In genomic region chr6:9140181-9140580, GRCh38 we compare ENCODE assay signal across 10 cellular contexts.
DNase-seq lines count a peak whose midpoint lies in the region; ATAC-seq, FAIRE-seq and TF ChIP-seq lines count a peak whose summit lies in the region.
"Had no signal": no experiment of that assay in that cellular context is flagged by ENCODE, and none has a peak within 500 bp of the region (broad histone marks: within the 10 kb centered on the region; RNA-seq: fewer than 3 reads in every experiment).

No MANE protein-coding gene starts in this region.

- DNase-seq in NCI-H1092 (lab: John Stamatoyannopoulos, UW) (peak; percentile 66), NCI-H748 (lab: John Stamatoyannopoulos, UW; ENCODE audit: unreplicated experiment) (peak; percentile 98), H1 (ENCODE audit: low read depth in 1 of 2, low spot score in 2 of 2) (no peak), thyroid gland (peak; percentile 46 to 82), sciatic nerve (ENCODE audit: low spot score) (no peak), NOMO-1 treated with dmso at 0.1 percent for 144 hours (lab: John Stamatoyannopoulos, UW; ENCODE audit: unreplicated experiment) (no peak)
- no peak for DNase-seq in activated CD8-positive, alpha-beta memory T cell treated with anti-CD3 and anti-CD28 coated beads, Interleukin-2, amount 10 ng/mL, durations not matched to agents 7 days and 5 days
- DNase-seq: activated CD4-positive, alpha-beta T cell treated with anti-CD3 and anti-CD28 coated beads, Interleukin-2, amount 50 U/mL, for 4 hours; head of caudate nucleus had no signal

- no peak overlapping the region for H3K14ac ChIP-seq in H1 (ENCODE audit: insufficient read length)

- no peak for TF ChIP-seq POLR2A in H1 (IDR thresholded peaks at IDR 0.05; ENCODE audit: control extremely low read depth in 1 of 2, low read depth in 2 of 2, low read length in 2 of 2)
- TF ChIP-seq POLR2A in thyroid gland (IDR thresholded peaks at IDR 0.05): no peak

- no peak overlapping the region for H3K23ac ChIP-seq in H1 (ENCODE audit: insufficient read length)

- POLR2A ChIA-PET in H1 (lab: Charles Lee; ENCODE audit: partially characterized antibody): no interaction called here

- no peaks in the 10 kb centered on the region for H3K79me1 ChIP-seq in H1 (ENCODE audit: low read depth, low read length)

- H4K8ac ChIP-seq in H1 (ENCODE audit: extremely low read depth, insufficient read depth, low read length): no peak overlapping the region

- no peak for TF ChIP-seq EP300 in H1 (IDR thresholded peaks at IDR 0.05; ENCODE audit: borderline replicate concordance in 1 of 2, low read depth in 2 of 2, low read length in 2 of 2)

- peaks cover 9% of the 10 kb centered on the region for H3K9me3 Mint-ChIP-seq in activated CD8-positive, alpha-beta memory T cell treated with anti-CD3 and anti-CD28 coated beads, Interleukin-2, amount 10 ng/mL, durations not matched to agents 7 days and 5 days (ENCODE audit: low read depth)

- H3K9me3 ChIP-seq in H1 (ENCODE audit: insufficient read depth in 2 of 2, low read depth in 1 of 2, low read length in 1 of 2): no peaks in the 10 kb centered on the region
- H3K9me3 ChIP-seq in thyroid gland: no peaks in the 10 kb centered on the region
- H3K9me3 ChIP-seq: neutrophil had no signal

- H3K4me1 ChIP-seq in H1 (replicated peaks in 1 of 4; ENCODE audit: control insufficient read depth in 3 of 4, insufficient read depth in 4 of 4, low read length in 3 of 4) (no peaks in the 10 kb centered on the region), thyroid gland (peaks cover 0 to 5% of the 10 kb centered on the region in 2 donors)

- intact Hi-C loops in thyroid gland (cut with DNase I) (no loop called here), sciatic nerve (cut with DNase I) (no loop called here)

- no peaks in the 10 kb centered on the region for H3K27me3 Mint-ChIP-seq in activated CD8-positive, alpha-beta memory T cell treated with anti-CD3 and anti-CD28 coated beads, Interleukin-2, amount 10 ng/mL, durations not matched to agents 7 days and 5 days

- no peak overlapping the region for H3K4ac ChIP-seq in H1 (replicated peaks; ENCODE audit: insufficient read length, low read depth, low read length)

- H2BK5ac ChIP-seq in H1 (ENCODE audit: low read depth, low read length): no peak overlapping the region

- 0 out of 2 replicates have a peak overlapping the region, but pooled peaks have one; percentile 29 for H2AFZ ChIP-seq in H1 (ENCODE audit: low read length)

- no peak for ATAC-seq in activated CD8-positive, alpha-beta memory T cell treated with anti-CD3 and anti-CD28 coated beads, Interleukin-2, amount 10 ng/mL, durations not matched to agents 7 days and 5 days
- no peak for ATAC-seq in sciatic nerve

- H3K27me3 ChIP-seq in H1 (replicated peaks in 1 of 4; ENCODE audit: control insufficient read depth in 3 of 4, extremely low read depth in 1 of 4, insufficient read depth in 3 of 4, low read length in 3 of 4) (no peaks in the 10 kb centered on the region), thyroid gland (no peaks in the 10 kb centered on the region)
- H3K27me3 ChIP-seq: neutrophil had no signal

- no peak for FAIRE-seq in H1 (lab: Jason Lieb, UNC)

- no peaks in the 10 kb centered on the region for H3K23me2 ChIP-seq in H1 (ENCODE audit: low read depth, low read length)

- CTCF ChIA-PET in H1 (lab: Charles Lee; ENCODE audit: partially characterized antibody): interaction anchor here (0.6 kb wide), 2 partner anchors 292 to 1258 kb away, joined by 3 to 5 read pairs; no protein-coding TSS in a partner anchor
- CTCF ChIA-PET in activated CD8-positive, alpha-beta memory T cell treated with anti-CD3 and anti-CD28 coated beads, Interleukin-2, amount 10 ng/mL, durations not matched to agents 7 days and 5 days (lab: Charles Lee): no interaction called here

- no peaks in the 10 kb centered on the region for H3K4me1 Mint-ChIP-seq in activated CD8-positive, alpha-beta memory T cell treated with anti-CD3 and anti-CD28 coated beads, Interleukin-2, amount 10 ng/mL, durations not matched to agents 7 days and 5 days

- no peak overlapping the region for H3K56ac ChIP-seq in H1 (replicated peaks; ENCODE audit: insufficient read length, low read depth, low read length)

- H3K36me3 ChIP-seq in H1 (ENCODE audit: control insufficient read depth in 2 of 4, insufficient read depth in 4 of 4, low read length in 3 of 4) (no peaks in the 10 kb centered on the region), thyroid gland (no peaks in the 10 kb centered on the region)
- H3K36me3 ChIP-seq: neutrophil had no signal

- H2BK15ac ChIP-seq in H1 (ENCODE audit: low read length): no peak overlapping the region

- no peak overlapping the region for H2BK120ac ChIP-seq in H1 (replicated peaks; ENCODE audit: low read depth, low read length)

- no peak overlapping the region for H3K9ac ChIP-seq in H1 (replicated peaks in 1 of 4; ENCODE audit: extremely low read depth in 1 of 4, low read depth in 3 of 4, low read length in 3 of 4)

- H3K18ac ChIP-seq in H1 (ENCODE audit: extremely low read depth, low read length): no peak overlapping the region

- no peak overlapping the region for H4K5ac ChIP-seq in H1 (ENCODE audit: insufficient read length, low read depth, low read length)

- H3K79me2 ChIP-seq in H1 (ENCODE audit: control insufficient read depth in 1 of 2, insufficient read depth in 2 of 2, low read length in 2 of 2): no peaks in the 10 kb centered on the region

- no peak overlapping the region for H3K27ac ChIP-seq in H1 (ENCODE audit: low read depth, low read length)
- no peak overlapping the region for H3K27ac ChIP-seq in thyroid gland
- H3K27ac ChIP-seq: neutrophil had no signal

- no peak overlapping the region for H4K91ac ChIP-seq in H1 (replicated peaks; ENCODE audit: insufficient read length, low read length)

- H4K20me1 ChIP-seq in H1 (replicated peaks in 1 of 2; ENCODE audit: control insufficient read depth in 1 of 2, insufficient read depth in 2 of 2, low read length in 2 of 2): no peaks in the 10 kb centered on the region

- no peak overlapping the region for H2BK20ac ChIP-seq in H1 (ENCODE audit: low read length)

- 90% methylated on average over 8 of the region's 8 CpGs; no CpG with 5 or more reads in 1 of the 2 experiments for WGBS in H1 (ENCODE audit: extremely low coverage in 1 of 2, insufficient coverage in 1 of 2, insufficient read length in 1 of 2, insufficient replicate concordance in 2 of 2, low coverage in 1 of 2, low lambda C conversion rate in 2 of 2, missing lambda C conversion rate in 1 of 2), 2 experiments
- 42 to 78% methylated on average over 8 of the region's 8 CpGs for WGBS in thyroid gland, 2 donors

- TF ChIP-seq CTCF in H1 (IDR thresholded peaks at IDR 0.05; ENCODE audit: control extremely low read depth in 1 of 3, insufficient read depth in 1 of 3, low read depth in 1 of 3, low read length in 3 of 3) (no peak), thyroid gland (IDR thresholded peaks at IDR 0.05) (no peak)

- H3K4me2 ChIP-seq in H1 (ENCODE audit: insufficient read depth in 1 of 2, low read depth in 2 of 2, low read length in 2 of 2): no peak overlapping the region

- no peak overlapping the region for H3K4me3 Mint-ChIP-seq in activated CD8-positive, alpha-beta memory T cell treated with anti-CD3 and anti-CD28 coated beads, Interleukin-2, amount 10 ng/mL, durations not matched to agents 7 days and 5 days

- H3K4me3 ChIP-seq in H1 (ENCODE audit: extremely low read depth in 1 of 4, insufficient read depth in 2 of 4, low read depth in 3 of 4, low read length in 4 of 4) (no peak overlapping the region), thyroid gland (replicated peaks in 1 of 3) (no peak overlapping the region)

- no peak overlapping the region for H3K27ac Mint-ChIP-seq in activated CD8-positive, alpha-beta memory T cell treated with anti-CD3 and anti-CD28 coated beads, Interleukin-2, amount 10 ng/mL, durations not matched to agents 7 days and 5 days

- no peaks in the 10 kb centered on the region for H3K36me3 Mint-ChIP-seq in activated CD8-positive, alpha-beta memory T cell treated with anti-CD3 and anti-CD28 coated beads, Interleukin-2, amount 10 ng/mL, durations not matched to agents 7 days and 5 days

- no peak overlapping the region for H2AK5ac ChIP-seq in H1 (ENCODE audit: low read depth, low read length)

- TF ChIP-seq RAD21 in H1 (IDR thresholded peaks at IDR 0.05 in 1 of 2, conservative IDR thresholded peaks at IDR 0.05 in 1 of 2; ENCODE audit: low read depth in 2 of 2, low read length in 2 of 2): no peak

- H2BK12ac ChIP-seq in H1 (ENCODE audit: low read depth, low read length): no peak overlapping the region

TF ChIP-seq in H1, 55 proteins besides CTCF, POLR2A, EP300 and RAD21:
- TF ChIP-seq EGR1 (IDR thresholded peaks at IDR 0.05; ENCODE audit: borderline replicate concordance, low read depth, low read length): no peak
- no peak for TF ChIP-seq CTBP2 (IDR thresholded peaks at IDR 0.05; ENCODE audit: borderline replicate concordance, insufficient read depth, insufficient read length, low read length)
- no peak for TF ChIP-seq CHD2 (IDR thresholded peaks at IDR 0.05; ENCODE audit: low read length)

Comparison
In these comparisons a context has a peak if more than half of its experiments do, and no peak if none do; other contexts are left out.
1. DNase-seq: peak in NCI-H1092 (single experiment), NCI-H748 (single experiment) and thyroid gland (2 of 2); none in H1 (0 of 2), activated CD8-positive, alpha-beta memory T cell treated with anti-CD3 and anti-CD28 coated beads, Interleukin-2, amount 10 ng/mL, durations not matched to agents 7 days and 5 days (single experiment), sciatic nerve (single experiment) and NOMO-1 treated with dmso at 0.1 percent for 144 hours (single experiment).